In genomic region chr1:182169203-182169602, GRCh38 we compare ENCODE assay signal across 23 cellular contexts.
A peak's percentile ranks its signal among the peaks of the same experiment; 100 is the strongest.
DNase-seq lines count a peak whose midpoint lies in the region; ATAC-seq and TF ChIP-seq lines count a peak whose summit lies in the region.
"Had no signal": no experiment of that assay in that cellular context is flagged by ENCODE, and none has a peak within 500 bp of the region (broad histone marks: within the 10 kb centered on the region; RNA-seq: fewer than 3 reads in every experiment).

No MANE protein-coding gene starts in this region.

- 34 to 61% methylated on average over 9 of the region's 9 CpGs for WGBS in thyroid gland, 2 donors

- H3K27me3 Mint-ChIP-seq in T-helper 17 cell (peaks cover 10% of the 10 kb centered on the region), natural killer cell (ENCODE audit: low read depth in 2 of 2) (peaks cover 9 to 30% of the 10 kb centered on the region in 2 donors)
- H3K27me3 Mint-ChIP-seq: stimulated activated naive CD8-positive, alpha-beta T cell treated with anti-CD3 and anti-CD28 coated beads, Interleukin-15, amount 100 ng/mL, for 72 hours had no signal

- no peak for ATAC-seq in T-helper 17 cell
- peak; percentile 49 for ATAC-seq in left lobe of liver
- ATAC-seq in natural killer cell: no peak
- ATAC-seq in HG03139 (IDR thresholded peaks at IDR 0.05; ENCODE audit: unreplicated experiment): no peak
- ATAC-seq: esophagus mucosa; stimulated activated naive CD8-positive, alpha-beta T cell treated with anti-CD3 and anti-CD28 coated beads, Interleukin-15, amount 100 ng/mL, for 72 hours had no signal

- H3K4me3 ChIP-seq in thyroid gland (replicated peaks in 1 of 3): no peak overlapping the region
- H3K4me3 ChIP-seq: ascending aorta, HAP-1, MG63 had no signal

- H3K4me3 Mint-ChIP-seq in T-helper 17 cell (no peak overlapping the region), natural killer cell (no peak overlapping the region)
- H3K4me3 Mint-ChIP-seq: stimulated activated naive CD8-positive, alpha-beta T cell treated with anti-CD3 and anti-CD28 coated beads, Interleukin-15, amount 100 ng/mL, for 72 hours had no signal

- H3K9me3 ChIP-seq in T-helper 17 cell (ENCODE audit: control insufficient read depth, low read length, poor library complexity, severe bottlenecking) (no peaks in the 10 kb centered on the region), thyroid gland (no peaks in the 10 kb centered on the region)
- H3K9me3 ChIP-seq: ascending aorta, HAP-1, MG63 had no signal

- H3K36me3 Mint-ChIP-seq in T-helper 17 cell (ENCODE audit: low read depth): no peaks in the 10 kb centered on the region
- no peaks in the 10 kb centered on the region for H3K36me3 Mint-ChIP-seq in natural killer cell

- peaks cover 1% of the 10 kb centered on the region for H3K4me1 Mint-ChIP-seq in T-helper 17 cell
- H3K4me1 Mint-ChIP-seq in natural killer cell: no peaks in the 10 kb centered on the region

- no peak for TF ChIP-seq POLR2A in thyroid gland (IDR thresholded peaks at IDR 0.05)

- intact Hi-C loops in thyroid gland (cut with DNase I): no loop called here
- intact Hi-C loops in natural killer cell (cut with micrococcal nuclease): no loop called here

- peaks cover 7 to 23% of the 10 kb centered on the region in 2 donors for H3K4me1 ChIP-seq in thyroid gland
- H3K4me1 ChIP-seq: HAP-1 had no signal

- TF ChIP-seq CTCF in thyroid gland (IDR thresholded peaks at IDR 0.05) (no peak), natural killer cell (IDR thresholded peaks at IDR 0.05) (no peak)

- H3K27me3 ChIP-seq in thyroid gland: no peaks in the 10 kb centered on the region
- H3K27me3 ChIP-seq: ascending aorta, MG63 had no signal

- peak overlapping the region; percentile 27 to 54 (median 50) for H3K27ac ChIP-seq in thyroid gland
- H3K27ac ChIP-seq: ascending aorta had no signal

- no peaks in the 10 kb centered on the region for H3K9me3 Mint-ChIP-seq in natural killer cell
- H3K9me3 Mint-ChIP-seq: stimulated activated naive CD8-positive, alpha-beta T cell treated with anti-CD3 and anti-CD28 coated beads, Interleukin-15, amount 100 ng/mL, for 72 hours had no signal

- H3K36me3 ChIP-seq in thyroid gland: no peaks in the 10 kb centered on the region
- H3K36me3 ChIP-seq: ascending aorta, HAP-1, MG63 had no signal

- peak; percentile 34 for DNase-seq in NCI-H510A treated with DMSO at 0.1 percent for 48 hours (lab: John Stamatoyannopoulos, UW)
- no peak for DNase-seq in NCI-H510A (lab: John Stamatoyannopoulos, UW)
- no peak for DNase-seq in T-helper 17 cell
- no peak for DNase-seq in left lobe of liver (ENCODE audit: low spot score)
- peak; percentile 75 to 82 for DNase-seq in thyroid gland
- no peak for DNase-seq in DMS 273 (lab: John Stamatoyannopoulos, UW; ENCODE audit: unreplicated experiment)
- no peak for DNase-seq in natural killer cell
- DNase-seq: 8988T; activated CD4-positive, CD25-positive, alpha-beta regulatory T cell; activated CD8-positive, alpha-beta memory T cell treated with anti-CD3 and anti-CD28 coated beads for 24 hours; activated naive CD4-positive, alpha-beta T cell treated with anti-CD3 and anti-CD28 coated beads, Interleukin-2, amount 50 U/mL, for 16 hours; activated T-cell treated with anti-CD3 and anti-CD28 coated beads, Interleukin-2, amount 50 U/mL, for 48 hours; IMR-90; mammary epithelial cell; MG63; NCI-H2029; NCI-H446; stimulated activated CD4-positive, alpha-beta T cell treated with anti-CD3 and anti-CD28 coated beads, Interleukin-2, amount 100 ng/mL, for 24 hours; stimulated activated naive CD8-positive, alpha-beta T cell treated with anti-CD3 and anti-CD28 coated beads, Interleukin-15, amount 100 ng/mL, for 72 hours had no signal

- H3K27ac Mint-ChIP-seq in T-helper 17 cell (peak overlapping the region; percentile 21), natural killer cell (no peak overlapping the region)

Comparison
In these comparisons a context has a peak if more than half of its experiments do, and no peak if none do; other contexts are left out.
1. DNase-seq: peak in NCI-H510A treated with DMSO at 0.1 percent for 48 hours (single experiment) and thyroid gland (2 of 2); none in NCI-H510A (single experiment), T-helper 17 cell (0 of 3), left lobe of liver (single experiment), DMS 273 (single experiment) and natural killer cell (single experiment).